18 cellular contexts compared by ENCODE assay signal in the genomic region with DNA sequence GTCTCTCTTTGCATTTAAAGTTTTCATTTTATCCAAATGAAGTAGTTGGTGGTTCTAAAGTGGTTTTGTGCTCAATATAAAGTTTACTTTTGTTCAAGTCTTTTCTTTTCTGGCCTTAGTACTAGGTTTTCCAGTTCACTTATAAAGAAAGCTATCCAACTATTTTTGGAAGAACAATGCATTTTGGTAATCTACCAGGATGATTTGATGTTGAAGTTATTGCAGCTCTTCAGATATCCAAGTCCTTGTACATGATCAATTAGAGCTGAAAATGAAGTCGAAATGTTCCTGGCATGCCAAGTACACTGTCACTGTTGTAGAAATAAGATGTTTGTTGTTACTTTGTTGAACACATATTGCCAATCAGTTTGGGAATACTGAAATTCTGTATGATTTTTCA.
DNase-seq lines count a peak whose midpoint lies in the region; ATAC-seq and TF ChIP-seq lines count a peak whose summit lies in the region.
"Had no signal": no experiment of that assay in that cellular context is flagged by ENCODE, and none has a peak within 500 bp of the region (broad histone marks: within the 10 kb centered on the region; RNA-seq: fewer than 3 reads in every experiment).

No MANE protein-coding gene starts in this region.

- no peaks in the 10 kb centered on the region for H3K36me3 Mint-ChIP-seq in nephron (ENCODE audit: low read depth)

- DNase-seq in SJCRH30 (no peak), fibroblast of peridontal ligament (ENCODE audit: extremely low read depth) (peak; percentile 63), smooth muscle cell (lab: John Stamatoyannopoulos, UW; ENCODE audit: unreplicated experiment) (no peak), HPDE6-E6E7 (ENCODE audit: extremely low spot score) (no peak), hepatic stellate cell (ENCODE audit: low spot score) (no peak), cerebellum (ENCODE audit: low spot score) (no peak)
- DNase-seq: 8988T; ACHN; C1 segment of cervical spinal cord; Calu3; CD4-positive, alpha-beta T cell; DMS79; HCEC 1CT; HFFc6 had no signal

- H3K4me3 Mint-ChIP-seq in nephron = no peak overlapping the region
- H3K4me3 Mint-ChIP-seq: B cell; CD4-positive, alpha-beta T cell; HFFc6 had no signal

- peak overlapping the region; percentile 89 for H3K27ac ChIP-seq in SJCRH30
- H3K27ac ChIP-seq in smooth muscle cell (ENCODE audit: low read depth) = no peak overlapping the region

- no peaks in the 10 kb centered on the region for H4K20me1 ChIP-seq in smooth muscle cell (ENCODE audit: low read depth)

- H3K4me3 ChIP-seq in SJCRH30 = no peak overlapping the region
- H3K4me3 ChIP-seq in smooth muscle cell = no peak overlapping the region
- H3K4me3 ChIP-seq: GM12878 had no signal

- H3K27me3 Mint-ChIP-seq in nephron (ENCODE audit: low read depth) = no peaks in the 10 kb centered on the region

- H2AFZ ChIP-seq in smooth muscle cell (ENCODE audit: low read depth) = peak overlapping the region; percentile 71

- peak overlapping the region; percentile 69 to 90 (median 82) for H3K27ac Mint-ChIP-seq in nephron
- H3K27ac Mint-ChIP-seq: B cell; CD4-positive, alpha-beta T cell; HFFc6 had no signal

- H3K36me3 ChIP-seq in SJCRH30 (no peaks in the 10 kb centered on the region), smooth muscle cell (ENCODE audit: low read depth) (no peaks in the 10 kb centered on the region)

- H3K4me1 ChIP-seq in SJCRH30 (peaks cover 38% of the 10 kb centered on the region), smooth muscle cell (ENCODE audit: low read depth) (peaks cover 11% of the 10 kb centered on the region)

- 100% methylated on average over 1 of the region's 1 CpG for WGBS in smooth muscle cell (ENCODE audit: low lambda C conversion rate)

- H3K4me2 ChIP-seq in smooth muscle cell = no peak overlapping the region

- no peak for ATAC-seq in GM21529 (IDR thresholded peaks at IDR 0.05; ENCODE audit: unreplicated experiment)
- ATAC-seq: GM12878 had no signal

- H3K79me2 ChIP-seq in smooth muscle cell (ENCODE audit: low read depth) = no peaks in the 10 kb centered on the region

- H3F3A ChIP-seq in smooth muscle cell (ENCODE audit: low read depth) = no peaks in the 10 kb centered on the region

- no peaks in the 10 kb centered on the region for H3K9me3 Mint-ChIP-seq in nephron
- H3K9me3 Mint-ChIP-seq: CD4-positive, alpha-beta T cell; HFFc6 had no signal

- TF ChIP-seq CTCF in nephron (IDR thresholded peaks at IDR 0.05; ENCODE audit: unreplicated experiment in 3 of 3) (no peak), smooth muscle cell (IDR thresholded peaks at IDR 0.05; ENCODE audit: borderline replicate concordance, insufficient read depth, poor library complexity, severe bottlenecking) (no peak)

- H3K9me3 ChIP-seq in SJCRH30 (replicated peaks) = no peaks in the 10 kb centered on the region; the same call in 1 of the 2 replicates
- H3K9me3 ChIP-seq in smooth muscle cell (replicated peaks; ENCODE audit: low read depth) = no peaks in the 10 kb centered on the region

- no peak overlapping the region for H3K9ac ChIP-seq in smooth muscle cell (ENCODE audit: low read depth)

- H3K4me1 Mint-ChIP-seq in nephron = peaks cover 50% of the 10 kb centered on the region
- H3K4me1 Mint-ChIP-seq: B cell had no signal

- H3K27me3 ChIP-seq in SJCRH30 = no peaks in the 10 kb centered on the region
- H3K27me3 ChIP-seq in smooth muscle cell (ENCODE audit: low read depth) = no peaks in the 10 kb centered on the region
